Comparison of ENCODE assay signal across 25 cellular contexts in genomic region chr9:17315341-17315740, GRCh38.
DNase-seq lines count a peak whose midpoint lies in the region; ATAC-seq lines count a peak whose summit lies in the region.
"Had no signal": no experiment of that assay in that cellular context is flagged by ENCODE, and none has a peak within 500 bp of the region (broad histone marks: within the 10 kb centered on the region; RNA-seq: fewer than 3 reads in every experiment).

No MANE protein-coding gene starts in this region.

- H3K36me3 Mint-ChIP-seq in activated CD4-positive, alpha-beta memory T cell treated with anti-CD3 and anti-CD28 coated beads for 36 hours: no peaks in the 10 kb centered on the region
- H3K36me3 Mint-ChIP-seq: CD8-positive, alpha-beta memory T cell; IgD-negative memory B cell had no signal

- no peak for ATAC-seq in GM19455 (IDR thresholded peaks at IDR 0.05; ENCODE audit: unreplicated experiment)
- ATAC-seq: GM12878, GM23338, SK-N-SH treated with all-trans-retinoic acid at 6 μM for 48 hours had no signal

- DNase-seq in AG08395 (ENCODE audit: low spot score) (peak; percentile 19), GM04503 (ENCODE audit: low read depth) (peak; percentile 19), amniotic epithelial cell (ENCODE audit: low read depth) (peak; percentile 49), fibroblast of peridontal ligament (ENCODE audit: extremely low read depth) (peak; percentile 24), HCEC 1CT (no peak), nucleus accumbens (lab: John Stamatoyannopoulos, UW) (no peak)
- no peak for DNase-seq in activated CD4-positive, alpha-beta memory T cell treated with anti-CD3 and anti-CD28 coated beads for 36 hours
- DNase-seq: ACHN; Calu3; CD8-positive, alpha-beta memory T cell; DMS153; Kasumi-1; MM.1S; NCI-H1048; NCI-H1417 treated with DMSO at 0.1 percent for 48 hours; NCI-H187 treated with DMSO at 0.1 percent for 48 hours; NCI-H2107; NCI-H510A treated with DMSO at 0.1 percent for 48 hours; NCI-H748 treated with DMSO at 0.1 percent for 48 hours; SIG-M5 had no signal

- peaks cover 8% of the 10 kb centered on the region for H3K9me3 Mint-ChIP-seq in activated CD4-positive, alpha-beta memory T cell treated with anti-CD3 and anti-CD28 coated beads for 36 hours
- H3K9me3 Mint-ChIP-seq: GM23338 had no signal

- POLR2A ChIA-PET in activated CD4-positive, alpha-beta memory T cell treated with anti-CD3 and anti-CD28 coated beads for 36 hours (lab: Charles Lee): no interaction called here

- no peak overlapping the region for H3K27ac Mint-ChIP-seq in activated CD4-positive, alpha-beta memory T cell treated with anti-CD3 and anti-CD28 coated beads for 36 hours
- H3K27ac Mint-ChIP-seq: CD8-positive, alpha-beta memory T cell; GM23338; IgD-negative memory B cell had no signal

- no peak overlapping the region for H3K4me3 Mint-ChIP-seq in activated CD4-positive, alpha-beta memory T cell treated with anti-CD3 and anti-CD28 coated beads for 36 hours
- H3K4me3 Mint-ChIP-seq: CD8-positive, alpha-beta memory T cell; GM23338; IgD-negative memory B cell had no signal

- no peaks in the 10 kb centered on the region for H3K27me3 Mint-ChIP-seq in activated CD4-positive, alpha-beta memory T cell treated with anti-CD3 and anti-CD28 coated beads for 36 hours
- H3K27me3 Mint-ChIP-seq: IgD-negative memory B cell had no signal

- intact Hi-C loops in activated CD4-positive, alpha-beta memory T cell treated with anti-CD3 and anti-CD28 coated beads for 36 hours (cut with micrococcal nuclease): no loop called here

- H3K4me1 Mint-ChIP-seq in activated CD4-positive, alpha-beta memory T cell treated with anti-CD3 and anti-CD28 coated beads for 36 hours (ENCODE audit: low read depth): no peaks in the 10 kb centered on the region
- H3K4me1 Mint-ChIP-seq: CD8-positive, alpha-beta memory T cell; IgD-negative memory B cell had no signal

- CTCF ChIA-PET in activated CD4-positive, alpha-beta memory T cell treated with anti-CD3 and anti-CD28 coated beads for 36 hours (lab: Charles Lee): no interaction called here

Comparison
In these comparisons a context has a peak if more than half of its experiments do, and no peak if none do; other contexts are left out.
1. DNase-seq: peak in AG08395 (single experiment), GM04503 (single experiment), amniotic epithelial cell (single experiment) and fibroblast of peridontal ligament (single experiment); none in activated CD4-positive, alpha-beta memory T cell treated with anti-CD3 and anti-CD28 coated beads for 36 hours (single experiment), HCEC 1CT (single experiment) and nucleus accumbens (0 of 56).